10 cellular contexts compared by ENCODE assay signal in the genomic region with DNA sequence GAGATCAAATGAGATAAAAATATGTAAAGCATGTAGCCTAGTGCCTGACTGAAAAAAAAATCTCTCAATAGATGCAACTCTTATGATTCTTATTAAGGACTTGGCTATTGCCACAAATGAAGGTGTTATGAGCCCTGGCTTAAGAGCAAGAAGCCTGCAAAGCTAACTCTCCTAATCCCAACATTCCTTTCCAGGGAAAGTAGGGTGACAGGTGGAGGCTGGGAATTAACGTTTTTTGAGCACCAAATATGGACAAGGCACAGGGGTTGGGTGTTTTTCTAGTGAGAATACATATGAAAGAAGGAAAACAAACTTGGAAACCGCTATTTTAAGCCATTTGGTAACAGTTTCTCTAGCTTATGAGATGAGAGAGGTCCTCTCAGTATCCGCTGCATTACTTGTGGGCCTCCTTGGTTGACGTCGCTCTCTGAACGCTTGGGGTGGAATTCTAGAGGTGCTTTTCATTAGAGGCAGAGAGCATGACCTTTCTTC. TPM values are rescaled to one million over a fixed set of nuclear protein-coding genes. Genes with fewer than 3 reads are reported as not detected.
A peak's percentile ranks its signal among the peaks of the same experiment; 100 is the strongest.
DNase-seq lines count a peak whose midpoint lies in the region; TF ChIP-seq lines count a peak whose summit lies in the region.
"Had no signal": no experiment of that assay in that cellular context is flagged by ENCODE, and none has a peak within 500 bp of the region (broad histone marks: within the 10 kb centered on the region; RNA-seq: fewer than 3 reads in every experiment).

No MANE protein-coding gene starts in this region.

- peaks cover 42% of the 10 kb centered on the region for H3K4me1 Mint-ChIP-seq in activated naive CD8-positive, alpha-beta T cell (ENCODE audit: low read depth)

- no peaks in the 10 kb centered on the region for H3K27me3 ChIP-seq in DOHH2 (ENCODE audit: control insufficient read depth, low read length)
- H3K27me3 ChIP-seq in neutrophil = no peaks in the 10 kb centered on the region

- no peak for DNase-seq in NCI-H526 (lab: John Stamatoyannopoulos, UW)
- DNase-seq in mucosa of gallbladder (ENCODE audit: low spot score) = no peak
- no peak for DNase-seq in CD1c-positive myeloid dendritic cell (ENCODE audit: extremely low spot score)
- DNase-seq in SW480 (ENCODE audit: low spot score) = no peak
- DNase-seq: NCI-H2171 had no signal

- H3K4me1 ChIP-seq in DOHH2 (ENCODE audit: control insufficient read depth, low read length) = peaks cover 47% of the 10 kb centered on the region
- peaks cover 78 to 85% of the 10 kb centered on the region in 2 experiments for H3K4me1 ChIP-seq in neutrophil (ENCODE audit: control insufficient read depth in 1 of 2, insufficient read depth in 1 of 2, low read depth in 1 of 2, low read length in 1 of 2)

- H3K79me2 ChIP-seq in DOHH2 (ENCODE audit: control insufficient read depth, low read length) = peaks cover 100% of the 10 kb centered on the region

- no peaks in the 10 kb centered on the region for H3K9me2 ChIP-seq in DOHH2 (replicated peaks; ENCODE audit: control insufficient read depth, low read length)

- no peak for TF ChIP-seq CTCF in DOHH2 (IDR thresholded peaks at IDR 0.05; ENCODE audit: low read depth, low read length, poor library complexity, severe bottlenecking)
- no peak for TF ChIP-seq CTCF in neutrophil (IDR thresholded peaks at IDR 0.05)

- H3K36me3 Mint-ChIP-seq in activated naive CD8-positive, alpha-beta T cell = peaks cover 36% of the 10 kb centered on the region

- H3K27ac Mint-ChIP-seq in activated naive CD8-positive, alpha-beta T cell = peak overlapping the region; percentile 100

- peak overlapping the region; percentile 100 for H3K27ac ChIP-seq in DOHH2 (ENCODE audit: low read depth, low read length)
- H3K27ac ChIP-seq in KOPT-K1 (ENCODE audit: low read depth, low read length, poor library complexity, severe bottlenecking) = peak overlapping the region; percentile 96
- peak overlapping the region; percentile 82 for H3K27ac ChIP-seq in neutrophil

- H4K20me1 ChIP-seq in DOHH2 (ENCODE audit: control insufficient read depth, insufficient read depth, low read depth, low read length) = peaks cover 18% of the 10 kb centered on the region

- H3K9me3 ChIP-seq in DOHH2 (ENCODE audit: control insufficient read depth, insufficient read depth, low read length) (no peaks in the 10 kb centered on the region), KOPT-K1 (ENCODE audit: insufficient read depth, low read length, poor library complexity, severe bottlenecking) (no peaks in the 10 kb centered on the region), neutrophil (no peaks in the 10 kb centered on the region)

- peaks cover 91% of the 10 kb centered on the region for H3K36me3 ChIP-seq in DOHH2 (ENCODE audit: control insufficient read depth, low read length)
- peaks cover 42% of the 10 kb centered on the region for H3K36me3 ChIP-seq in KOPT-K1 (ENCODE audit: insufficient read depth, low read length)
- no peaks in the 10 kb centered on the region for H3K36me3 ChIP-seq in neutrophil

- H3K4me3 ChIP-seq in DOHH2 (ENCODE audit: low read length) (peak overlapping the region; percentile 90), neutrophil (ENCODE audit: low read depth in 1 of 2, low read length in 1 of 2) (peak overlapping the region; percentile 56 to 62)

- H3K27me3 Mint-ChIP-seq in activated naive CD8-positive, alpha-beta T cell = no peaks in the 10 kb centered on the region

- H3K4me3 Mint-ChIP-seq in activated naive CD8-positive, alpha-beta T cell = peak overlapping the region; percentile 99

- no peaks in the 10 kb centered on the region for H3K9me3 Mint-ChIP-seq in activated naive CD8-positive, alpha-beta T cell (ENCODE audit: low read depth)

- peak overlapping the region; percentile 99 for H3K4me2 ChIP-seq in DOHH2 (ENCODE audit: low read length)

- peaks cover 73% of the 10 kb centered on the region for H3F3A ChIP-seq in DOHH2 (ENCODE audit: control insufficient read depth, insufficient read depth)

RNA-seq across cellular contexts. Expression of gene RHOH, which starts 2.4 kb away (rescaled TPM):
- total RNA-seq in mucosa of gallbladder = 7.9 TPM
- total RNA-seq: SK-MEL-5 had no signal
